ENCODE assay signal across 21 cellular contexts in genomic region chr4:54571762-54572542, GRCh38.
"Had no signal": no experiment of that assay in that cellular context is flagged by ENCODE, and none has a peak within 500 bp of the region (broad histone marks: within the 10 kb centered on the region; RNA-seq: fewer than 3 reads in every experiment).

No MANE protein-coding gene starts in this region.

- H3K36me3 ChIP-seq: lower lobe of right lung, neural progenitor cell, sigmoid colon, upper lobe of left lung had no signal

- H3K4me2 ChIP-seq: neural progenitor cell had no signal

- DNase-seq: activated CD4-positive, alpha-beta memory T cell treated with anti-CD3 and anti-CD28 coated beads, Interleukin-2, amount 10 ng/mL, durations not matched to agents 7 days and 5 days; activated CD4-positive, alpha-beta T cell treated with anti-CD3 and anti-CD28 coated beads, Interleukin-2, amount 10 ng/mL, durations not matched to agents 24 days and 14 days; activated effector memory CD4-positive, alpha-beta T cell treated with Interleukin-2 at 50 U/mL for 16 hours; activated naive CD4-positive, alpha-beta T cell treated with anti-CD3 and anti-CD28 coated beads, Interleukin-2, amount 10 ng/mL, durations not matched to agents 7 days and 5 days; activated T-cell treated with anti-CD3 and anti-CD28 coated beads, Interleukin-2, amount 50 U/mL, for 72 hours; amygdala; cerebellar nuclear complex; hypothalamus; lower lobe of right lung; naive B cell; sigmoid colon; stimulated activated CD4-positive, alpha-beta T cell treated with anti-CD3 and anti-CD28 coated beads, Interleukin-2, amount 100 ng/mL, for 48 hours; stimulated activated CD8-positive, alpha-beta memory T cell treated with anti-CD3 and anti-CD28 coated beads, Interleukin-4, amount 100 ng/mL, for 48 hours; stimulated activated naive CD4-positive, alpha-beta T cell treated with Interleukin-2 at 50 U/mL for 16 hours had no signal

- H3K4me3 ChIP-seq: coronary artery, lower lobe of right lung, neural progenitor cell, sigmoid colon, upper lobe of left lung had no signal

- H3K9ac ChIP-seq: neural progenitor cell had no signal

- ATAC-seq: activated CD4-positive, CD25-positive, alpha-beta regulatory T cell treated with anti-CD3 and anti-CD28 coated beads, Interleukin-2, amount 50 U/mL, for 24 hours; activated T-cell treated with anti-CD3 and anti-CD28 coated beads, Interleukin-2, amount 50 U/mL, for 72 hours; lower lobe of right lung had no signal

- H3K4me1 ChIP-seq: lower lobe of right lung, sigmoid colon had no signal

- FAIRE-seq: frontal cortex, keratinocyte had no signal

- H3K9me3 ChIP-seq: lower lobe of right lung, sigmoid colon, upper lobe of left lung had no signal

- H2AFZ ChIP-seq: neural progenitor cell had no signal

- H3K27me3 ChIP-seq: sigmoid colon, upper lobe of left lung had no signal

- H3K27ac ChIP-seq: coronary artery, epithelial cell of prostate, lower lobe of right lung, neural progenitor cell, sigmoid colon, upper lobe of left lung had no signal
